15 cellular contexts compared by ENCODE assay signal in the genomic region with DNA sequence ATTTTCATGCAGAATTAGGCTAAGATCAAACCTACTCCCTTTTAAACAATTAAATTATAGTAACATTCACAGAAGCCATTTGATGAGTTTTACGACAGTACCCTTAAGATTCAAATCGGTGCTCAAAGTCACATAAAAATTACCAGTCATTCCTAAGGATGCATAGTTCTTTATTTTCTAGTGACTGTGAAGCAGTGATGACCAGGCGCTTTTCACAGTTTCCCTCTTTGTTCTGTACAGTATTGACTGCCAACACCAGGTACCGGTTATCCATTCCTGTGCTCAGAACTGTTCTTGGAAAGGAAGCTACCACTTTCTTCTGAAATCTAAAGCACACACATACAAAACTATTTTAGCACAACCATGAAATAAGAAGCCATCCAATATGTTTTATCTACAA. TPM values are rescaled to one million over a fixed set of nuclear protein-coding genes. Genes with fewer than 3 reads are reported as not detected.
DNase-seq lines count a peak whose midpoint lies in the region; ATAC-seq and TF ChIP-seq lines count a peak whose summit lies in the region.
"Had no signal": no experiment of that assay in that cellular context is flagged by ENCODE, and none has a peak within 500 bp of the region (broad histone marks: within the 10 kb centered on the region; RNA-seq: fewer than 3 reads in every experiment).

No MANE protein-coding gene starts in this region.

- ATAC-seq in GM21515 (IDR thresholded peaks at IDR 0.05; ENCODE audit: unreplicated experiment), result no peak
- no peak for ATAC-seq in HG03108 (IDR thresholded peaks at IDR 0.05; ENCODE audit: unreplicated experiment)
- ATAC-seq: gastroesophageal sphincter, left ventricle myocardium superior had no signal

- no peaks in the 10 kb centered on the region for H3K27me3 ChIP-seq in DOHH2 (ENCODE audit: control insufficient read depth, low read length)
- no peaks in the 10 kb centered on the region for H3K27me3 ChIP-seq in HUES6 (ENCODE audit: control insufficient read depth, insufficient read depth, low read length)
- H3K27me3 ChIP-seq: gastroesophageal sphincter had no signal

- H4K20me1 ChIP-seq in DOHH2 (ENCODE audit: control insufficient read depth, insufficient read depth, low read depth, low read length), result peaks cover 4% of the 10 kb centered on the region; the same call in 1 of the 2 replicates

- no peak for TF ChIP-seq CTCF in DOHH2 (IDR thresholded peaks at IDR 0.05; ENCODE audit: low read depth, low read length, poor library complexity, severe bottlenecking)
- TF ChIP-seq CTCF in neural crest cell (conservative IDR thresholded peaks at IDR 0.05), result no peak

- peaks cover 19% of the 10 kb centered on the region for H3K4me1 ChIP-seq in DOHH2 (ENCODE audit: control insufficient read depth, low read length)
- peaks cover 12% of the 10 kb centered on the region for H3K4me1 ChIP-seq in HUES6 (ENCODE audit: control insufficient read depth, insufficient read depth, low read length)

- no peak overlapping the region for H3K9ac ChIP-seq in HUES6 (ENCODE audit: low read length)

- H3K4me3 ChIP-seq in DOHH2 (ENCODE audit: low read length) (peak overlapping the region; percentile 80), HUES6 (ENCODE audit: low read depth, low read length) (peak overlapping the region; percentile 96)
- H3K4me3 ChIP-seq: gastroesophageal sphincter, prostate gland had no signal

- intact Hi-C loops in posterior cingulate gyrus (cut with DNase I), result no loop called here

- peaks cover 63% of the 10 kb centered on the region for H3K36me3 ChIP-seq in DOHH2 (ENCODE audit: control insufficient read depth, low read length)
- H3K36me3 ChIP-seq in HUES6 (ENCODE audit: control insufficient read depth, insufficient read depth, low read length), result peaks cover 50% of the 10 kb centered on the region
- H3K36me3 ChIP-seq: gastroesophageal sphincter, prostate gland had no signal

- H3K4me3 Mint-ChIP-seq in activated naive CD8-positive, alpha-beta T cell, result peak overlapping the region; percentile 98
- H3K4me3 Mint-ChIP-seq in neural crest cell, result peak overlapping the region; percentile 95

- H3K27ac ChIP-seq in DOHH2 (ENCODE audit: low read depth, low read length), result no peak overlapping the region
- 0 out of 2 replicates have a peak overlapping the region, but pooled peaks have one; percentile 26 for H3K27ac ChIP-seq in HUES6 (ENCODE audit: low read depth, low read length)
- H3K27ac ChIP-seq: gastroesophageal sphincter, prostate gland had no signal

- no peaks in the 10 kb centered on the region for H3K9me3 ChIP-seq in DOHH2 (ENCODE audit: control insufficient read depth, insufficient read depth, low read length)
- no peaks in the 10 kb centered on the region for H3K9me3 ChIP-seq in HUES6 (ENCODE audit: control insufficient read depth, insufficient read depth, low read depth, low read length)
- H3K9me3 ChIP-seq: gastroesophageal sphincter, prostate gland had no signal

- H3K79me2 ChIP-seq in DOHH2 (ENCODE audit: control insufficient read depth, low read length), result peaks cover 60% of the 10 kb centered on the region

- H3K36me3 Mint-ChIP-seq in activated naive CD8-positive, alpha-beta T cell, result peaks cover 4% of the 10 kb centered on the region
- peaks cover 7% of the 10 kb centered on the region for H3K36me3 Mint-ChIP-seq in neural crest cell (ENCODE audit: low read depth)

- H3F3A ChIP-seq in DOHH2 (ENCODE audit: control insufficient read depth, insufficient read depth), result peaks cover 4% of the 10 kb centered on the region; the same call in 1 of the 2 replicates

- H3K4me2 ChIP-seq in DOHH2 (ENCODE audit: low read length), result peak overlapping the region; percentile 59

- H3K4me1 Mint-ChIP-seq in activated naive CD8-positive, alpha-beta T cell (ENCODE audit: low read depth), result peaks cover 18% of the 10 kb centered on the region
- H3K4me1 Mint-ChIP-seq in neural crest cell, result peaks cover 27% of the 10 kb centered on the region

- DNase-seq in neural crest cell (ENCODE audit: low read depth, low spot score), result no peak
- DNase-seq in posterior cingulate gyrus, result no peak
- DNase-seq: activated naive CD4-positive, alpha-beta T cell treated with anti-CD3 and anti-CD28 coated beads, Interleukin-2, amount 50 U/mL, for 16 hours; dermis blood vessel endothelial cell; DMS153; left ventricle myocardium superior; NCI-H345; stimulated activated CD4-positive, alpha-beta T cell treated with anti-CD3 and anti-CD28 coated beads, Interleukin-4, amount 100 ng/mL, for 1 hour had no signal

- H3K27ac Mint-ChIP-seq in activated naive CD8-positive, alpha-beta T cell, result no peak overlapping the region
- no peak overlapping the region for H3K27ac Mint-ChIP-seq in neural crest cell (ENCODE audit: unreplicated experiment)

- H3K9me2 ChIP-seq in DOHH2 (replicated peaks; ENCODE audit: control insufficient read depth, low read length), result no peaks in the 10 kb centered on the region

- no peaks in the 10 kb centered on the region for H3K9me3 Mint-ChIP-seq in activated naive CD8-positive, alpha-beta T cell (ENCODE audit: low read depth)
- no peaks in the 10 kb centered on the region for H3K9me3 Mint-ChIP-seq in neural crest cell

- no peaks in the 10 kb centered on the region for H3K27me3 Mint-ChIP-seq in activated naive CD8-positive, alpha-beta T cell
- H3K27me3 Mint-ChIP-seq in neural crest cell (ENCODE audit: low read depth), result no peaks in the 10 kb centered on the region

RNA-seq across cellular contexts. Expression of gene DNA2, which starts 1.9 kb away (rescaled TPM):
- total RNA-seq in neural crest cell, result 44.6 and 52.6 TPM in 2 replicates

RNA-seq across cellular contexts. Expression of gene SLC25A16, which starts 57.5 kb away (rescaled TPM):
- total RNA-seq in neural crest cell, result 13.1 and 19.3 TPM in 2 replicates
